Comparison of ENCODE assay signal across 28 cellular contexts in the genomic region with DNA sequence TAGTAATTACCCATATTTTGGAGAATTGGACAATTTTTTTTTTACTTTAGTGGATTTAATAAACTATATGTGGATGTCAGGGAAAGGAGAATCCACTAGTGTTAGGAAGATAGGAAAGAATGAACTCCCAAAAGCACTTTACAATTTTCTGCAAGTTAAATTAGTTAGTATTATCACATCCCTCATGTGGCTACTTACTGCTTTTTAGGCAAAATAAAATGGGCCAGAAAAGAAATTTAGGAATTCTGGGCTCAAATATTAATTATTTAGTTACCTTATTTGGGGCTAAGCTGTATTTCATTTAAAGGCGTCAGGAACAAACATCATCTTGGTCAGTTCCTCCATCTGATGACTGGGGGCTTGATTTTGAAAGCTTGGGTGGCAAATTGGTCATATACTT.
"Had no signal": no experiment of that assay in that cellular context is flagged by ENCODE, and none has a peak within 500 bp of the region (broad histone marks: within the 10 kb centered on the region; RNA-seq: fewer than 3 reads in every experiment).

No MANE protein-coding gene starts in this region.

- H3K36me3 Mint-ChIP-seq: activated CD4-positive, alpha-beta memory T cell treated with anti-CD3 and anti-CD28 coated beads for 36 hours; activated naive CD8-positive, alpha-beta T cell treated with anti-CD3 and anti-CD28 coated beads for 36 hours had no signal

- H3K4me3 Mint-ChIP-seq: activated naive CD8-positive, alpha-beta T cell treated with anti-CD3 and anti-CD28 coated beads for 36 hours had no signal

- DNase-seq: activated CD4-positive, alpha-beta memory T cell treated with anti-CD3 and anti-CD28 coated beads for 36 hours; activated CD4-positive, alpha-beta T cell treated with anti-CD3 and anti-CD28 coated beads, Interleukin-2, amount 10 ng/mL, durations not matched to agents 7 days and 5 days; activated CD4-positive, CD25-positive, alpha-beta regulatory T cell; activated CD8-positive, alpha-beta memory T cell treated with anti-CD3 and anti-CD28 coated beads for 24 hours; activated effector memory CD4-positive, alpha-beta T cell treated with anti-CD3 and anti-CD28 coated beads, Interleukin-2, amount 50 U/mL, for 16 hours; activated naive CD4-positive, alpha-beta T cell treated with anti-CD3 and anti-CD28 coated beads for 36 hours; activated naive CD8-positive, alpha-beta T cell treated with anti-CD3 and anti-CD28 coated beads for 36 hours; activated T-cell treated with anti-CD3 and anti-CD28 coated beads, Interleukin-2, amount 50 U/mL, for 4 hours; brain microvascular endothelial cell; cerebellar nuclear complex; Kasumi-1; KBM-7; NCI-H1048; NCI-H146; NCI-H2029; NCI-H2107; NCI-H2171 treated with DMSO at 0.1 percent for 48 hours; NCI-H226; NCI-H526 treated with DMSO at 0.1 percent for 48 hours; NCI-H82; PC-3; SHP77; SW 1271; T-helper 2 cell; T1000 had no signal

- ATAC-seq: activated T-cell treated with anti-CD3 and anti-CD28 coated beads, Interleukin-2, amount 50 U/mL, for 4 hours; PC-3; SK-N-SH treated with all-trans-retinoic acid at 6 μM for 48 hours had no signal

- H3K4me3 ChIP-seq: cardiac muscle cell, SJSA1 had no signal

- H3K9me3 Mint-ChIP-seq: activated CD4-positive, alpha-beta memory T cell treated with anti-CD3 and anti-CD28 coated beads for 36 hours; activated CD4-positive, alpha-beta T cell treated with anti-CD3 and anti-CD28 coated beads, Interleukin-2, amount 10 ng/mL, durations not matched to agents 7 days and 5 days; activated naive CD4-positive, alpha-beta T cell treated with anti-CD3 and anti-CD28 coated beads for 36 hours; activated naive CD8-positive, alpha-beta T cell treated with anti-CD3 and anti-CD28 coated beads for 36 hours; activated T-cell treated with anti-CD3 and anti-CD28 coated beads, Interleukin-2, amount 50 U/mL, for 4 hours had no signal

- H3K27ac Mint-ChIP-seq: activated CD4-positive, alpha-beta memory T cell treated with anti-CD3 and anti-CD28 coated beads for 36 hours; activated CD4-positive, alpha-beta T cell treated with anti-CD3 and anti-CD28 coated beads, Interleukin-2, amount 10 ng/mL, durations not matched to agents 7 days and 5 days; activated naive CD4-positive, alpha-beta T cell treated with anti-CD3 and anti-CD28 coated beads for 36 hours; activated naive CD8-positive, alpha-beta T cell treated with anti-CD3 and anti-CD28 coated beads for 36 hours had no signal
